ENCODE assay signal across 21 cellular contexts in genomic region chr3:5035692-5036535, GRCh38. TPM values are rescaled to one million over a fixed set of nuclear protein-coding genes. Genes with fewer than 3 reads are reported as not detected.
DNase-seq lines count a peak whose midpoint lies in the region; ATAC-seq and TF ChIP-seq lines count a peak whose summit lies in the region.
"Had no signal": no experiment of that assay in that cellular context is flagged by ENCODE, and none has a peak within 500 bp of the region (broad histone marks: within the 10 kb centered on the region; RNA-seq: fewer than 3 reads in every experiment).

No MANE protein-coding gene starts in this region.

- peak; percentile 45 for ATAC-seq in GM18520 (IDR thresholded peaks at IDR 0.05; ENCODE audit: unreplicated experiment)
- peak; percentile 45 for ATAC-seq in HG02884 (IDR thresholded peaks at IDR 0.05; ENCODE audit: unreplicated experiment)
- ATAC-seq in activated B cell treated with CpG ODN at 0.5 μM for 24 hours (ENCODE audit: low read depth): peak; percentile 64
- peak; percentile 73 to 77 for ATAC-seq in naive B cell (ENCODE audit: low read depth in 2 of 2)
- ATAC-seq in left lobe of liver: no peak

- H3K4me3 Mint-ChIP-seq in activated B cell treated with CpG ODN at 0.5 μM for 24 hours: no peak overlapping the region
- H3K4me3 Mint-ChIP-seq in naive B cell: no peak overlapping the region
- H3K4me3 Mint-ChIP-seq: activated naive CD4-positive, alpha-beta T cell treated with anti-CD3 and anti-CD28 coated beads for 36 hours; CD8-positive, alpha-beta memory T cell had no signal

- no peak for TF ChIP-seq CTCF in activated B cell treated with CpG ODN at 0.5 μM for 24 hours (IDR thresholded peaks at IDR 0.05)

- H3K4me1 Mint-ChIP-seq in activated B cell treated with CpG ODN at 0.5 μM for 24 hours (peaks cover 40% of the 10 kb centered on the region), naive B cell (peaks cover 37 to 44% (median 39%) of the 10 kb centered on the region in 3 donors)

- H3K36me3 Mint-ChIP-seq in activated B cell treated with CpG ODN at 0.5 μM for 24 hours (ENCODE audit: low read depth) (no peaks in the 10 kb centered on the region), naive B cell (no peaks in the 10 kb centered on the region)
- H3K36me3 Mint-ChIP-seq: CD8-positive, alpha-beta memory T cell had no signal

- H3K9me3 Mint-ChIP-seq in activated B cell treated with CpG ODN at 0.5 μM for 24 hours: no peaks in the 10 kb centered on the region
- H3K9me3 Mint-ChIP-seq in naive B cell: no peaks in the 10 kb centered on the region
- H3K9me3 Mint-ChIP-seq: activated naive CD4-positive, alpha-beta T cell treated with anti-CD3 and anti-CD28 coated beads for 36 hours; CD8-positive, alpha-beta memory T cell had no signal

- H3K27ac Mint-ChIP-seq in activated B cell treated with CpG ODN at 0.5 μM for 24 hours (no peak overlapping the region), naive B cell (peak overlapping the region in 4 of 6 donors; percentile 18 to 82 (median 62))
- H3K27ac Mint-ChIP-seq: activated naive CD4-positive, alpha-beta T cell treated with anti-CD3 and anti-CD28 coated beads for 36 hours had no signal

- DNase-seq in activated B cell treated with CpG ODN at 0.5 μM for 24 hours: no peak
- DNase-seq in naive B cell: peak; percentile 36
- no peak for DNase-seq in C1 segment of cervical spinal cord (lab: John Stamatoyannopoulos, UW)
- DNase-seq in left lobe of liver (ENCODE audit: low spot score): no peak
- no peak for DNase-seq in activated naive CD4-positive, alpha-beta T cell treated with Interleukin-2 at 50 U/mL for 16 hours
- no peak for DNase-seq in activated CD8-positive, alpha-beta memory T cell treated with anti-CD3 and anti-CD28 coated beads, Interleukin-2, amount 50 U/mL, for 4 hours
- DNase-seq: activated naive CD4-positive, alpha-beta T cell treated with anti-CD3 and anti-CD28 coated beads for 36 hours; amniotic stem cell; CD8-positive, alpha-beta memory T cell; GDM1; mesenchymal stem cell; NCI-H1105 treated with DMSO at 0.1 percent for 48 hours; NCI-H510A; NK-92 treated with Interleukin-12 subunit alpha and Interleukin-12 subunit beta, amount 100 ng/mL, for 24 hours; occipital lobe; Peyer's patch; stimulated activated naive CD4-positive, alpha-beta T cell treated with Interleukin-2 at 50 U/mL for 16 hours; T-helper 2 cell; tibial artery had no signal

- POLR2A ChIA-PET in activated B cell treated with CpG ODN at 0.5 μM for 24 hours (lab: Charles Lee): no interaction called here

- intact Hi-C loops in activated B cell treated with CpG ODN at 0.5 μM for 24 hours (cut with micrococcal nuclease): loop anchor here (2.0 kb wide), 1 partner anchor 17 kb away; no protein-coding TSS in a partner anchor

- CTCF ChIA-PET in activated B cell treated with CpG ODN at 0.5 μM for 24 hours (lab: Charles Lee): interaction anchor here (1.2 to 2.6 kb wide), 3 partner anchors 17 to 324 kb away, joined by 4 to 7 read pairs (median 5); no protein-coding TSS in a partner anchor

- H3K27me3 Mint-ChIP-seq in activated B cell treated with CpG ODN at 0.5 μM for 24 hours (no peaks in the 10 kb centered on the region), naive B cell (no peaks in the 10 kb centered on the region)

RNA-seq across cellular contexts. Expression of gene BHLHE40, which starts 56.7 kb away (rescaled TPM):
- total RNA-seq in activated B cell treated with CpG ODN at 0.5 μM for 24 hours (41.5 and 43.9 TPM in 2 replicates), left lobe of liver (26.4 TPM)
- 1 to 10 TPM; 1.8 to 6.4 (median 3.3) TPM for polyA plus RNA-seq in naive B cell (ENCODE audit: low read depth in 6 of 6)
